Comparison of ENCODE assay signal across 7 cellular contexts in genomic region chr19:18291590-18292459, GRCh38. TPM values are rescaled to one million over a fixed set of nuclear protein-coding genes. Genes with fewer than 3 reads are reported as not detected.
DNase-seq lines count a peak whose midpoint lies in the region; ATAC-seq and TF ChIP-seq lines count a peak whose summit lies in the region.

No MANE protein-coding gene starts in this region.

- peak overlapping the region; percentile 59 for H3K27ac ChIP-seq in OCI-LY7 (ENCODE audit: low read depth, low read length, poor library complexity, severe bottlenecking)
- peak overlapping the region; percentile 91 for H3K27ac ChIP-seq in fibroblast of lung (ENCODE audit: insufficient read depth, low read length)
- H3K27ac ChIP-seq in naive thymus-derived CD4-positive, alpha-beta T cell (ENCODE audit: low read depth, low read length), result peak overlapping the region; percentile 92

- peak; percentile 36 for ATAC-seq in HG02763 (IDR thresholded peaks at IDR 0.05; ENCODE audit: unreplicated experiment)
- ATAC-seq in naive thymus-derived CD4-positive, alpha-beta T cell, result peak; percentile 62
- ATAC-seq in stimulated activated naive CD8-positive, alpha-beta T cell treated with anti-CD3 and anti-CD28 coated beads, Interleukin-15, Interleukin-2, amounts not matched to agents 100 U/mL and 50 U/mL, for 24 hours, result peak; percentile 37

- H3K4me2 ChIP-seq in OCI-LY7 (ENCODE audit: low read length) (peak overlapping the region; percentile 87), fibroblast of lung (ENCODE audit: extremely low read depth, insufficient read depth, low read length) (peak overlapping the region; percentile 97)

- no peaks in the 10 kb centered on the region for H3K27me3 Mint-ChIP-seq in activated T-helper 1 cell treated with anti-CD3 and anti-CD28 coated beads, Interleukin-12 subunit alpha, Interleukin-12 subunit beta, Interleukin-2, Interleukin-4 antibody, amounts not matched to agents 30 ng/mL and 10 ng/mL and 1 ng/mL, durations not matched to agents 14 hours and 24 hours and 36 hours (ENCODE audit: insufficient read depth)
- H3K27me3 Mint-ChIP-seq in naive thymus-derived CD4-positive, alpha-beta T cell, result no peaks in the 10 kb centered on the region

- TF ChIP-seq POLR2A in GM10847 (IDR thresholded peaks at IDR 0.05; ENCODE audit: extremely low read depth, insufficient read length), result peak; percentile 45

- intact Hi-C loops in OCI-LY7 (cut with micrococcal nuclease; ENCODE audit: unreplicated experiment), result loop anchor here (1.0 kb wide), 2 partner anchors 11 to 12 kb away; partner anchors contain the start of gene JUND
- intact Hi-C loops in activated T-helper 1 cell treated with anti-CD3 and anti-CD28 coated beads, Interleukin-12 subunit alpha, Interleukin-12 subunit beta, Interleukin-2, Interleukin-4 antibody, amounts not matched to agents 30 ng/mL and 10 ng/mL and 1 ng/mL, durations not matched to agents 14 hours and 24 hours and 36 hours (cut with micrococcal nuclease), result loop anchor here (2.0 to 5.0 kb wide), 3 partner anchors 13 to 205 kb away; partner anchors contain the start of genes IL12RB1 and SSBP4
- intact Hi-C loops in naive thymus-derived CD4-positive, alpha-beta T cell (cut with micrococcal nuclease), result loop anchor here (1.0 to 5.0 kb wide), 5 partner anchors 11 to 125 kb away; partner anchors contain the start of genes JUND (in 1 of the 2), LSM4 (in 1 of the 2) and SSBP4 (in 1 of the 2)

- no peaks in the 10 kb centered on the region for H3K79me2 ChIP-seq in OCI-LY7 (ENCODE audit: insufficient read depth, low read depth, low read length)
- H3K79me2 ChIP-seq in fibroblast of lung (ENCODE audit: control insufficient read depth, insufficient read depth, low read length), result no peaks in the 10 kb centered on the region

- H3K27ac Mint-ChIP-seq in activated T-helper 1 cell treated with anti-CD3 and anti-CD28 coated beads, Interleukin-12 subunit alpha, Interleukin-12 subunit beta, Interleukin-2, Interleukin-4 antibody, amounts not matched to agents 30 ng/mL and 10 ng/mL and 1 ng/mL, durations not matched to agents 14 hours and 24 hours and 36 hours, result peak overlapping the region; percentile 96
- H3K27ac Mint-ChIP-seq in naive thymus-derived CD4-positive, alpha-beta T cell, result peak overlapping the region; percentile 87 to 100 (median 97)

- peaks cover 68% of the 10 kb centered on the region for H3K4me1 Mint-ChIP-seq in activated T-helper 1 cell treated with anti-CD3 and anti-CD28 coated beads, Interleukin-12 subunit alpha, Interleukin-12 subunit beta, Interleukin-2, Interleukin-4 antibody, amounts not matched to agents 30 ng/mL and 10 ng/mL and 1 ng/mL, durations not matched to agents 14 hours and 24 hours and 36 hours (ENCODE audit: low read depth)
- peaks cover 38 to 73% (median 58%) of the 10 kb centered on the region in 7 donors for H3K4me1 Mint-ChIP-seq in naive thymus-derived CD4-positive, alpha-beta T cell

- CTCF ChIA-PET in OCI-LY7 (lab: Charles Lee; ENCODE audit: unreplicated experiment), result interaction anchor here (0.8 to 1.4 kb wide), 2 partner anchors 11 to 12 kb away, joined by 3 to 4 read pairs; no protein-coding TSS in a partner anchor
- CTCF ChIA-PET in naive thymus-derived CD4-positive, alpha-beta T cell (lab: Charles Lee), result interaction anchor here (1.0 to 3.2 kb wide), 6 partner anchors 10 to 35 kb away, joined by 3 to 17 read pairs (median 5); partner anchors contain the start of genes JUND and LSM4

- DNase-seq in OCI-LY7 (ENCODE audit: low spot score), result peak; percentile 81
- peak; percentile 82 for DNase-seq in activated T-helper 1 cell treated with anti-CD3 and anti-CD28 coated beads, Interleukin-12 subunit alpha, Interleukin-12 subunit beta, Interleukin-2, Interleukin-4 antibody, amounts not matched to agents 30 ng/mL and 10 ng/mL and 1 ng/mL, durations not matched to agents 14 hours and 24 hours and 36 hours (ENCODE audit: low spot score)
- peak; percentile 85 for DNase-seq in fibroblast of lung (ENCODE audit: low read depth in 2 of 2)
- peak in 8 of 9 donors; percentile 67 to 93 (median 70) for DNase-seq in naive thymus-derived CD4-positive, alpha-beta T cell
- peak; percentile 96 for DNase-seq in stimulated activated naive CD8-positive, alpha-beta T cell treated with anti-CD3 and anti-CD28 coated beads, Interleukin-15, Interleukin-2, amounts not matched to agents 100 U/mL and 50 U/mL, for 24 hours

- H2AFZ ChIP-seq in OCI-LY7 (ENCODE audit: low read length), result peak overlapping the region; percentile 83
- H2AFZ ChIP-seq in fibroblast of lung (ENCODE audit: low read length), result peak overlapping the region; percentile 19

- BruUV-seq in OCI-LY7 (replicated peaks; lab: Mats Ljungman, UMichigan), result no TSS peak

- no peaks in the 10 kb centered on the region for H3K9me3 ChIP-seq in OCI-LY7 (ENCODE audit: low read length)
- H3K9me3 ChIP-seq in fibroblast of lung (ENCODE audit: control insufficient read depth, insufficient read depth, low read depth, low read length), result no peaks in the 10 kb centered on the region
- no peaks in the 10 kb centered on the region for H3K9me3 ChIP-seq in naive thymus-derived CD4-positive, alpha-beta T cell (ENCODE audit: control insufficient read depth in 2 of 3, low read length in 3 of 3)

- peaks cover 6% of the 10 kb centered on the region for H3K9me3 Mint-ChIP-seq in activated T-helper 1 cell treated with anti-CD3 and anti-CD28 coated beads, Interleukin-12 subunit alpha, Interleukin-12 subunit beta, Interleukin-2, Interleukin-4 antibody, amounts not matched to agents 30 ng/mL and 10 ng/mL and 1 ng/mL, durations not matched to agents 14 hours and 24 hours and 36 hours
- H3K9me3 Mint-ChIP-seq in naive thymus-derived CD4-positive, alpha-beta T cell, result peaks cover 0 to 18% (median 0%) of the 10 kb centered on the region in 11 donors

- TF ChIP-seq CTCF in OCI-LY7 (conservative IDR thresholded peaks at IDR 0.05; ENCODE audit: low read length), result no peak
- TF ChIP-seq CTCF in fibroblast of lung (conservative IDR thresholded peaks at IDR 0.05 in 1 of 2, IDR thresholded peaks at IDR 0.05 in 1 of 2; ENCODE audit: low read depth in 1 of 2, low read length in 2 of 2), result no peak

- H3K36me3 ChIP-seq in OCI-LY7 (ENCODE audit: insufficient read depth, low read length) (no peaks in the 10 kb centered on the region), fibroblast of lung (ENCODE audit: control insufficient read depth, insufficient read depth, low read length) (no peaks in the 10 kb centered on the region)
- H3K36me3 ChIP-seq in naive thymus-derived CD4-positive, alpha-beta T cell (ENCODE audit: control insufficient read depth in 2 of 3, insufficient read depth in 3 of 3, low read length in 3 of 3), result no peaks in the 10 kb centered on the region

- peaks cover 19% of the 10 kb centered on the region for H3K36me3 Mint-ChIP-seq in activated T-helper 1 cell treated with anti-CD3 and anti-CD28 coated beads, Interleukin-12 subunit alpha, Interleukin-12 subunit beta, Interleukin-2, Interleukin-4 antibody, amounts not matched to agents 30 ng/mL and 10 ng/mL and 1 ng/mL, durations not matched to agents 14 hours and 24 hours and 36 hours (ENCODE audit: low read depth)
- H3K36me3 Mint-ChIP-seq in naive thymus-derived CD4-positive, alpha-beta T cell, result peaks cover 0 to 28% (median 0%) of the 10 kb centered on the region in 5 donors

- POLR2A ChIA-PET in OCI-LY7 (lab: Charles Lee), result interaction anchor here (1.1 to 3.1 kb wide), 6 partner anchors 11 to 110 kb away, joined by 3 to 38 read pairs (median 7); partner anchors contain the start of genes JUND and LSM4
- POLR2A ChIA-PET in naive thymus-derived CD4-positive, alpha-beta T cell (lab: Charles Lee), result interaction anchor here (0.7 to 6.7 kb wide), 14 partner anchors 7 to 173 kb away, joined by 3 to 216 read pairs (median 6); partner anchors contain the start of genes JUND, LSM4, MPV17L2 and RAB3A

- H3K9me2 ChIP-seq in OCI-LY7 (ENCODE audit: insufficient read depth, low read length), result no peaks in the 10 kb centered on the region

- peak overlapping the region; percentile 92 for H3K9ac ChIP-seq in fibroblast of lung (ENCODE audit: insufficient read depth, low read length)

- H3K27me3 ChIP-seq in fibroblast of lung (ENCODE audit: control insufficient read depth, insufficient read depth, low read length), result no peaks in the 10 kb centered on the region
- no peaks in the 10 kb centered on the region for H3K27me3 ChIP-seq in naive thymus-derived CD4-positive, alpha-beta T cell (ENCODE audit: control insufficient read depth in 2 of 2, insufficient read depth in 2 of 2, low read length in 2 of 2)

- peak overlapping the region; percentile 89 for H3K4me3 Mint-ChIP-seq in activated T-helper 1 cell treated with anti-CD3 and anti-CD28 coated beads, Interleukin-12 subunit alpha, Interleukin-12 subunit beta, Interleukin-2, Interleukin-4 antibody, amounts not matched to agents 30 ng/mL and 10 ng/mL and 1 ng/mL, durations not matched to agents 14 hours and 24 hours and 36 hours
- H3K4me3 Mint-ChIP-seq in naive thymus-derived CD4-positive, alpha-beta T cell, result peak overlapping the region; percentile 80 to 96 (median 92)

- H4K20me1 ChIP-seq in OCI-LY7 (ENCODE audit: insufficient read depth, low read length) (no peaks in the 10 kb centered on the region), fibroblast of lung (ENCODE audit: control insufficient read depth, extremely low read depth, insufficient read depth, low read length) (no peaks in the 10 kb centered on the region)

- H3K4me1 ChIP-seq in OCI-LY7 (ENCODE audit: insufficient read depth, low read length, poor library complexity, severe bottlenecking), result peaks cover 57% of the 10 kb centered on the region
- peaks cover 16% of the 10 kb centered on the region for H3K4me1 ChIP-seq in fibroblast of lung (ENCODE audit: control insufficient read depth, extremely low read depth, insufficient read depth, low read length)
- peaks cover 41 to 47% of the 10 kb centered on the region in 2 donors for H3K4me1 ChIP-seq in naive thymus-derived CD4-positive, alpha-beta T cell (ENCODE audit: control insufficient read depth in 2 of 2, insufficient read depth in 2 of 2, low read length in 2 of 2)

- H3K4me3 ChIP-seq in OCI-LY7 (ENCODE audit: low read depth, low read length, poor library complexity, severe bottlenecking) (peak overlapping the region; percentile 73), fibroblast of lung (replicated peaks in 1 of 4; ENCODE audit: control extremely low read depth in 1 of 4, insufficient read depth in 1 of 4, low read depth in 3 of 4, low read length in 4 of 4) (peak overlapping the region; percentile 54 to 76 (median 62))
- peak overlapping the region; percentile 84 for H3K4me3 ChIP-seq in naive thymus-derived CD4-positive, alpha-beta T cell (ENCODE audit: low read length)

RNA-seq across cellular contexts. Expression of gene JUND, which starts 10.4 kb away (rescaled TPM):
- total RNA-seq in OCI-LY7 (2014; rRNA removed; shearing (Covaris generic)), result 138 and 144 TPM in 2 replicates
- total RNA-seq in OCI-LY7 (2022) (79.0 and 92.6 TPM in 2 replicates), fibroblast of lung (149 and 166 TPM in 2 replicates)
- 431 and 455 TPM in 2 replicates for total RNA-seq in activated T-helper 1 cell treated with anti-CD3 and anti-CD28 coated beads, Interleukin-12 subunit alpha, Interleukin-12 subunit beta, Interleukin-2, Interleukin-4 antibody, amounts not matched to agents 30 ng/mL and 10 ng/mL and 1 ng/mL, durations not matched to agents 14 hours and 24 hours and 36 hours
- polyA plus RNA-seq in fibroblast of lung, result 47.6 and 65.8 TPM in 2 replicates
- polyA plus RNA-seq in fibroblast of lung (2012), result 92.1 and 103 TPM in 2 replicates
- 15.3 and 34.4 TPM in 2 replicates for polyA minus RNA-seq in fibroblast of lung (ENCODE audit: low replicate concordance)
- total RNA-seq in naive thymus-derived CD4-positive, alpha-beta T cell, result 1,000 to 10,000 TPM in 2 of 5 experiments, 100 to 1,000 TPM in 3; 196 to 1,360 (median 279) TPM
- polyA plus RNA-seq in naive thymus-derived CD4-positive, alpha-beta T cell, result 10 to 100 TPM; 29.0 to 67.3 TPM

RNA-seq across cellular contexts. Expression of gene IQCN, which starts 17.6 kb away (rescaled TPM):
- total RNA-seq in OCI-LY7 (2014; rRNA removed; shearing (Covaris generic)), result 0.38 and 3.7 TPM in 2 replicates
- total RNA-seq in OCI-LY7 (2022) (1.1 and 2.6 TPM in 2 replicates), fibroblast of lung (0.51 and 0.83 TPM in 2 replicates)
- 2.8 and 3.2 TPM in 2 replicates for total RNA-seq in activated T-helper 1 cell treated with anti-CD3 and anti-CD28 coated beads, Interleukin-12 subunit alpha, Interleukin-12 subunit beta, Interleukin-2, Interleukin-4 antibody, amounts not matched to agents 30 ng/mL and 10 ng/mL and 1 ng/mL, durations not matched to agents 14 hours and 24 hours and 36 hours
- 0.27 and 0.79 TPM in 2 replicates for polyA plus RNA-seq in fibroblast of lung
- 0.23 and 1.1 TPM in 2 replicates for polyA plus RNA-seq in fibroblast of lung (2012)
- 3.5 and 7.5 TPM in 2 replicates for polyA minus RNA-seq in fibroblast of lung (ENCODE audit: low replicate concordance)
- total RNA-seq in naive thymus-derived CD4-positive, alpha-beta T cell, result 10 to 100 TPM in 2 of 5 experiments, 1 to 10 TPM in 3; 4.7 to 28.3 (median 9.1) TPM
- under 1 TPM; 0.19 to 0.24 TPM for polyA plus RNA-seq in naive thymus-derived CD4-positive, alpha-beta T cell

RNA-seq across cellular contexts. Expression of gene LSM4, which starts 31.1 kb away (rescaled TPM):
- total RNA-seq in OCI-LY7 (2014; rRNA removed; shearing (Covaris generic)), result 451 and 482 TPM in 2 replicates
- total RNA-seq in OCI-LY7 (2022) (232 and 252 TPM in 2 replicates), fibroblast of lung (70.9 and 124 TPM in 2 replicates)
- 198 and 200 TPM in 2 replicates for total RNA-seq in activated T-helper 1 cell treated with anti-CD3 and anti-CD28 coated beads, Interleukin-12 subunit alpha, Interleukin-12 subunit beta, Interleukin-2, Interleukin-4 antibody, amounts not matched to agents 30 ng/mL and 10 ng/mL and 1 ng/mL, durations not matched to agents 14 hours and 24 hours and 36 hours
- polyA plus RNA-seq in fibroblast of lung, result 50.9 and 97.2 TPM in 2 replicates
- polyA plus RNA-seq in fibroblast of lung (2012), result 80.5 and 169 TPM in 2 replicates
- polyA minus RNA-seq in fibroblast of lung (ENCODE audit: low replicate concordance), result 12.9 and 24.4 TPM in 2 replicates
- total RNA-seq in naive thymus-derived CD4-positive, alpha-beta T cell, result 100 to 1,000 TPM in 1 of 5 experiments, 10 to 100 TPM in 4; 45.3 to 131 (median 56.2) TPM
- 100 to 1,000 TPM; 123 to 163 TPM for polyA plus RNA-seq in naive thymus-derived CD4-positive, alpha-beta T cell

RNA-seq across cellular contexts. Expression of gene PGPEP1, which starts 48.6 kb away (rescaled TPM):
- total RNA-seq in OCI-LY7 (2014; rRNA removed; shearing (Covaris generic)), result 15.2 and 18.9 TPM in 2 replicates
- 44.1 and 54.5 TPM in 2 replicates for total RNA-seq in OCI-LY7 (2022)
- 17.9 and 21.5 TPM in 2 replicates for total RNA-seq in activated T-helper 1 cell treated with anti-CD3 and anti-CD28 coated beads, Interleukin-12 subunit alpha, Interleukin-12 subunit beta, Interleukin-2, Interleukin-4 antibody, amounts not matched to agents 30 ng/mL and 10 ng/mL and 1 ng/mL, durations not matched to agents 14 hours and 24 hours and 36 hours
- total RNA-seq in fibroblast of lung, result 63.9 and 78.8 TPM in 2 replicates
- polyA plus RNA-seq in fibroblast of lung, result 17.0 and 25.4 TPM in 2 replicates
- polyA plus RNA-seq in fibroblast of lung (2012), result 17.8 and 24.4 TPM in 2 replicates
- 110 and 120 TPM in 2 replicates for polyA minus RNA-seq in fibroblast of lung (ENCODE audit: low replicate concordance)
- total RNA-seq in naive thymus-derived CD4-positive, alpha-beta T cell, result 10 to 100 TPM; 26.6 to 57.1 (median 43.8) TPM
- 10 to 100 TPM in 1 of 2 donors, 1 to 10 TPM in 1; 9.4 to 11.1 TPM for polyA plus RNA-seq in naive thymus-derived CD4-positive, alpha-beta T cell

Comparison
In these comparisons a context has a peak if more than half of its experiments do, and no peak if none do; other contexts are left out.
1. Peak in every context shown above with its lines: DNase-seq, ATAC-seq, H3K4me3 ChIP-seq and H3K27ac ChIP-seq.